8 cellular contexts compared by ENCODE assay signal in genomic region chr22:38569972-38570840, GRCh38. TPM values are rescaled to one million over a fixed set of nuclear protein-coding genes. Genes with fewer than 3 reads are reported as not detected.
A peak's percentile ranks its signal among the peaks of the same experiment; 100 is the strongest.
DNase-seq lines count a peak whose midpoint lies in the region; ATAC-seq and TF ChIP-seq lines count a peak whose summit lies in the region.

Gene DMC1, minus strand, starts transcription at chr22:38570183. Its CDS starts 1,927 bp downstream, at chr22:38568256.

- H4K20me1 ChIP-seq in neural cell (ENCODE audit: insufficient read depth) = no peaks in the 10 kb centered on the region

- no peak within 1 kb of the TSS for H3K27ac ChIP-seq in SJSA1
- H3K27ac ChIP-seq in neural cell (ENCODE audit: low read length) = no peak within 1 kb of the TSS

- TF ChIP-seq RAD21 in neural cell (conservative IDR thresholded peaks at IDR 0.05) = no peak

- no peaks in the 10 kb centered on the region for H3K79me2 ChIP-seq in neural cell (replicated peaks; ENCODE audit: insufficient read depth, low read length)

- H3K9me2 ChIP-seq in neural cell (ENCODE audit: insufficient read depth, low read length) = no peaks in the 10 kb centered on the region

- H3F3A ChIP-seq in neural cell (ENCODE audit: insufficient read depth, low read length, poor library complexity, severe bottlenecking) = no peaks in the 10 kb centered on the region

- no peaks in the 10 kb centered on the region for H3K36me3 ChIP-seq in SJSA1
- no peaks in the 10 kb centered on the region for H3K36me3 ChIP-seq in neural cell (ENCODE audit: insufficient read depth, low read length)

- H3K4me3 Mint-ChIP-seq in stimulated activated naive CD8-positive, alpha-beta T cell treated with anti-CD3 and anti-CD28 coated beads, Interleukin-15, Interleukin-2, amounts not matched to agents 100 ng/mL and 50 ng/mL, for 24 hours = peak within 1 kb of the TSS; percentile 98

- ATAC-seq in GM19372 (IDR thresholded peaks at IDR 0.05; ENCODE audit: low read depth, unreplicated experiment) = peak; percentile 60

- H3K27me3 Mint-ChIP-seq in stimulated activated naive CD8-positive, alpha-beta T cell treated with anti-CD3 and anti-CD28 coated beads, Interleukin-15, Interleukin-2, amounts not matched to agents 100 ng/mL and 50 ng/mL, for 24 hours = no peaks in the 10 kb centered on the region

- H3K4me2 ChIP-seq in neural cell (ENCODE audit: low read length) = peak within 1 kb of the TSS; percentile 5

- no peaks in the 10 kb centered on the region for H3K36me3 Mint-ChIP-seq in stimulated activated naive CD8-positive, alpha-beta T cell treated with anti-CD3 and anti-CD28 coated beads, Interleukin-15, Interleukin-2, amounts not matched to agents 100 ng/mL and 50 ng/mL, for 24 hours (ENCODE audit: low read depth)

- no peak for TF ChIP-seq EP300 in neural cell (conservative IDR thresholded peaks at IDR 0.05; ENCODE audit: poor library complexity, severe bottlenecking)

- no peak for TF ChIP-seq CTCF in LNCaP clone FGC (IDR thresholded peaks at IDR 0.05; ENCODE audit: control insufficient read depth, extremely low read depth, insufficient read depth)
- TF ChIP-seq CTCF in foreskin fibroblast (IDR thresholded peaks at IDR 0.05; ENCODE audit: low read depth, low read length) = no peak
- TF ChIP-seq CTCF in neural cell (IDR thresholded peaks at IDR 0.05; ENCODE audit: poor library complexity, severe bottlenecking) = no peak

- no peak within 1 kb of the TSS for H2AFZ ChIP-seq in neural cell (ENCODE audit: low read depth, low read length)

- peak; percentile 98 for DNase-seq in AG20443 (ENCODE audit: low spot score)
- DNase-seq in LNCaP clone FGC (ENCODE audit: low read depth) = no peak
- peak; percentile 35 to 90 for DNase-seq in SJSA1 (ENCODE audit: low read depth in 1 of 2, low spot score in 2 of 2)
- peak; percentile 97 for DNase-seq in activated gamma-delta T cell treated with Interleukin-2 at 50 U/mL for 16 hours
- peak; percentile 81 to 94 for DNase-seq in foreskin fibroblast

- peaks cover 13% of the 10 kb centered on the region for H3K4me1 ChIP-seq in SJSA1 (replicated peaks)

- peak within 1 kb of the TSS; percentile 43 for H3K9ac ChIP-seq in neural cell (ENCODE audit: low read length)

- peak within 1 kb of the TSS; percentile 97 for H3K27ac Mint-ChIP-seq in stimulated activated naive CD8-positive, alpha-beta T cell treated with anti-CD3 and anti-CD28 coated beads, Interleukin-15, Interleukin-2, amounts not matched to agents 100 ng/mL and 50 ng/mL, for 24 hours

- no peaks in the 10 kb centered on the region for H3K9me3 Mint-ChIP-seq in stimulated activated naive CD8-positive, alpha-beta T cell treated with anti-CD3 and anti-CD28 coated beads, Interleukin-15, Interleukin-2, amounts not matched to agents 100 ng/mL and 50 ng/mL, for 24 hours

- peaks cover 24% of the 10 kb centered on the region for H3K4me1 Mint-ChIP-seq in stimulated activated naive CD8-positive, alpha-beta T cell treated with anti-CD3 and anti-CD28 coated beads, Interleukin-15, Interleukin-2, amounts not matched to agents 100 ng/mL and 50 ng/mL, for 24 hours (ENCODE audit: low read depth)

- no peaks in the 10 kb centered on the region for H3K9me3 ChIP-seq in SJSA1 (replicated peaks)
- H3K9me3 ChIP-seq in neural cell (ENCODE audit: low read length) = no peaks in the 10 kb centered on the region

- H3K4me3 ChIP-seq in LNCaP clone FGC (ENCODE audit: low read depth, low read length) (peak within 1 kb of the TSS; percentile 47), SJSA1 (peak within 1 kb of the TSS; percentile 41), foreskin fibroblast (ENCODE audit: low read depth in 1 of 2, low read length in 2 of 2) (peak within 1 kb of the TSS; percentile 70 to 85), neural cell (ENCODE audit: low read length) (peak within 1 kb of the TSS; percentile 64)

- H3K27me3 ChIP-seq in SJSA1 (replicated peaks) = no peaks in the 10 kb centered on the region
- no peaks in the 10 kb centered on the region for H3K27me3 ChIP-seq in neural cell (ENCODE audit: insufficient read depth, low read depth, low read length)

TF ChIP-seq in neural cell, 6 proteins besides CTCF, POLR2A, EP300 and RAD21:
- no peak for TF ChIP-seq SMC3 (conservative IDR thresholded peaks at IDR 0.05; ENCODE audit: poor library complexity)
- TF ChIP-seq MXI1 (conservative IDR thresholded peaks at IDR 0.05; ENCODE audit: poor library complexity, severe bottlenecking) = no peak
- TF ChIP-seq POLR2AphosphoS5 (IDR thresholded peaks at IDR 0.05) = no peak
- no peak for TF ChIP-seq REST (IDR thresholded peaks at IDR 0.05; ENCODE audit: borderline replicate concordance)
- TF ChIP-seq TAF1 (IDR thresholded peaks at IDR 0.05; ENCODE audit: low read depth) = no peak
- TF ChIP-seq EZH2 (IDR thresholded peaks at IDR 0.05; ENCODE audit: borderline replicate concordance, insufficient read depth, low read length, poor library complexity, severe bottlenecking) = no peak

RNA-seq across cellular contexts. Expression of gene DMC1, which starts in this region (rescaled TPM):
- not detected in 2 replicates for total RNA-seq in SJSA1 (2014; rRNA removed; shearing (Covaris generic))
- 0.14 TPM in 1 of 2 replicates, not detected in the other for polyA plus RNA-seq in neural cell
- 2.9 TPM in 1 of 2 replicates, not detected in the other for polyA minus RNA-seq in neural cell

Comparison
In these comparisons a context has a peak if more than half of its experiments do, and no peak if none do; other contexts are left out.
1. Peak in DNase-seq and H3K4me3 ChIP-seq in SJSA1; RNA of the gene not detected or under 1 TPM.